Comparison of ENCODE assay signal across 1 cellular context in genomic region chr5:55994998-55995914, GRCh38.
TF ChIP-seq lines count a peak whose summit lies in the region.

No MANE protein-coding gene starts in this region.

TF ChIP-seq in HepG2, 621 proteins besides CTCF, POLR2A, EP300 and RAD21 (continued from another document and continues in another):
- TF ChIP-seq GABPA (IDR thresholded peaks at IDR 0.05; ENCODE audit: low read depth, low read length) (0 out of 2 replicates have a peak, but pooled peaks have one; percentile 23), GABPA (CRISPR knock-in tag; IDR thresholded peaks at IDR 0.05; ENCODE audit: low read depth) (peak; percentile 64; the same call in 1 of the 2 replicates), FOSL2 (CRISPR knock-in tag; IDR thresholded peaks at IDR 0.05) (peak; percentile 36), MEIS2 (CRISPR knock-in tag; IDR thresholded peaks at IDR 0.05) (no peak), MXD4 (CRISPR knock-in tag; IDR thresholded peaks at IDR 0.05) (no peak), GABPB1 (CRISPR knock-in tag; IDR thresholded peaks at IDR 0.05) (peak; percentile 84), TBX2 (CRISPR knock-in tag; IDR thresholded peaks at IDR 0.05; ENCODE audit: borderline replicate concordance) (peak; percentile 83), PHF5A (CRISPR knock-in tag; IDR thresholded peaks at IDR 0.05; ENCODE audit: low read depth, unreplicated experiment) (no peak), ZNF362 (CRISPR knock-in tag; IDR thresholded peaks at IDR 0.05; ENCODE audit: borderline replicate concordance) (peak; percentile 72; the same call in 1 of the 2 replicates), ZNF564 (CRISPR knock-in tag; IDR thresholded peaks at IDR 0.05) (peak; percentile 73; the same call in 1 of the 2 replicates), MED13 (CRISPR knock-in tag; IDR thresholded peaks at IDR 0.05) (peak; percentile 62; the same call in 1 of the 2 replicates), ZBTB42 (CRISPR knock-in tag; IDR thresholded peaks at IDR 0.05) (peak; percentile 64; the same call in 1 of the 2 replicates), JUNB (CRISPR knock-in tag; IDR thresholded peaks at IDR 0.05; ENCODE audit: borderline replicate concordance) (no peak), ERF (CRISPR knock-in tag; IDR thresholded peaks at IDR 0.05) (peak; percentile 71), ELF1 (CRISPR knock-in tag; IDR thresholded peaks at IDR 0.05) (peak; percentile 50; the same call in 1 of the 2 replicates), ZNF883 (CRISPR knock-in tag; IDR thresholded peaks at IDR 0.05; ENCODE audit: not compliant biosample characterization) (peak; percentile 69), ZNF713 (CRISPR knock-in tag; IDR thresholded peaks at IDR 0.05) (0 out of 2 replicates have a peak, but pooled peaks have one; percentile 48), SRY (CRISPR knock-in tag; IDR thresholded peaks at IDR 0.05) (peak; percentile 45; the same call in 1 of the 2 replicates), SOX6 (IDR thresholded peaks at IDR 0.05) (no peak), SOX6 (CRISPR knock-in tag; IDR thresholded peaks at IDR 0.05) (peak; percentile 87), DPF2 (CRISPR knock-in tag; IDR thresholded peaks at IDR 0.05; ENCODE audit: borderline replicate concordance, low read depth) (peak; percentile 20; the same call in 1 of the 2 replicates), TFAP4 (IDR thresholded peaks at IDR 0.05; ENCODE audit: borderline replicate concordance, low read depth) (no peak; the same call in 1 of the 2 replicates), ZNF761 (CRISPR knock-in tag; conservative IDR thresholded peaks at IDR 0.05) (peak; percentile 71; the same call in 1 of the 2 replicates), RAD51 (IDR thresholded peaks at IDR 0.05; ENCODE audit: borderline replicate concordance) (no peak), GATA4 (IDR thresholded peaks at IDR 0.05; ENCODE audit: borderline replicate concordance, low read depth) (peak; percentile 21; the same call in 1 of the 2 replicates), NFE2 (CRISPR knock-in tag; IDR thresholded peaks at IDR 0.05) (no peak), NCOA2 (CRISPR knock-in tag; IDR thresholded peaks at IDR 0.05) (peak; percentile 76), ZHX2 (IDR thresholded peaks at IDR 0.05; ENCODE audit: low read depth) (peak; percentile 30; the same call in 1 of the 2 replicates), ZHX2 (CRISPR knock-in tag; IDR thresholded peaks at IDR 0.05; ENCODE audit: borderline replicate concordance) (no peak), ZSCAN5A (CRISPR knock-in tag; IDR thresholded peaks at IDR 0.05; ENCODE audit: borderline replicate concordance) (no peak; the same call in 1 of the 2 replicates), NR2F2 (IDR thresholded peaks at IDR 0.05; ENCODE audit: borderline replicate concordance, low read depth) (peak; percentile 28; the same call in 1 of the 2 replicates), MATR3 (CRISPR knock-in tag; IDR thresholded peaks at IDR 0.05) (no peak), SMAD3 (CRISPR knock-in tag; IDR thresholded peaks at IDR 0.05) (peak; percentile 27; the same call in 1 of the 2 replicates), HOXA9 (CRISPR knock-in tag; IDR thresholded peaks at IDR 0.05; ENCODE audit: borderline replicate concordance) (no peak), HNRNPLL (IDR thresholded peaks at IDR 0.05; ENCODE audit: low read depth, low read length, poor library complexity, severe bottlenecking) (peak; percentile 98), U2AF1 (optimal IDR thresholded peaks at IDR 0.05; ENCODE audit: low read depth, low read length) (no peak), ZNF263 (CRISPR knock-in tag; IDR thresholded peaks at IDR 0.05) (no peak), PAWR (CRISPR knock-in tag; IDR thresholded peaks at IDR 0.05; ENCODE audit: borderline replicate concordance) (0 out of 2 replicates have a peak, but pooled peaks have one; percentile 64), CREB1 (IDR thresholded peaks at IDR 0.05) (peak; percentile 83), CREB1 (CRISPR knock-in tag; IDR thresholded peaks at IDR 0.05) (peak; percentile 73), WIZ (CRISPR knock-in tag; IDR thresholded peaks at IDR 0.05) (no peak), TSC22D2 (CRISPR knock-in tag; IDR thresholded peaks at IDR 0.05; ENCODE audit: borderline replicate concordance) (peak; percentile 83; the same call in 1 of the 2 replicates), BCL3 (CRISPR knock-in tag; IDR thresholded peaks at IDR 0.05) (peak; percentile 70; the same call in 1 of the 2 replicates)
- TF ChIP-seq, protein P1, sequence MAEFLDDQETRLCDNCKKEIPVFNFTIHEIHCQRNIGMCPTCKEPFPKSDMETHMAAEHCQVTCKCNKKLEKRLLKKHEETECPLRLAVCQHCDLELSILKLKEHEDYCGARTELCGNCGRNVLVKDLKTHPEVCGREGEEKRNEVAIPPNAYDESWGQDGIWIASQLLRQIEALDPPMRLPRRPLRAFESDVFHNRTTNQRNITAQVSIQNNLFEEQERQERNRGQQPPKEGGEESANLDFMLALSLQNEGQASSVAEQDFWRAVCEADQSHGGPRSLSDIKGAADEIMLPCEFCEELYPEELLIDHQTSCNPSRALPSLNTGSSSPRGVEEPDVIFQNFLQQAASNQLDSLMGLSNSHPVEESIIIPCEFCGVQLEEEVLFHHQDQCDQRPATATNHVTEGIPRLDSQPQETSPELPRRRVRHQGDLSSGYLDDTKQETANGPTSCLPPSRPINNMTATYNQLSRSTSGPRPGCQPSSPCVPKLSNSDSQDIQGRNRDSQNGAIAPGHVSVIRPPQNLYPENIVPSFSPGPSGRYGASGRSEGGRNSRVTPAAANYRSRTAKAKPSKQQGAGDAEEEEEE (CRISPR knock-in tag; IDR thresholded peaks at IDR 0.05; ENCODE audit: borderline replicate concordance), result no peak
- TF ChIP-seq, protein P2, sequence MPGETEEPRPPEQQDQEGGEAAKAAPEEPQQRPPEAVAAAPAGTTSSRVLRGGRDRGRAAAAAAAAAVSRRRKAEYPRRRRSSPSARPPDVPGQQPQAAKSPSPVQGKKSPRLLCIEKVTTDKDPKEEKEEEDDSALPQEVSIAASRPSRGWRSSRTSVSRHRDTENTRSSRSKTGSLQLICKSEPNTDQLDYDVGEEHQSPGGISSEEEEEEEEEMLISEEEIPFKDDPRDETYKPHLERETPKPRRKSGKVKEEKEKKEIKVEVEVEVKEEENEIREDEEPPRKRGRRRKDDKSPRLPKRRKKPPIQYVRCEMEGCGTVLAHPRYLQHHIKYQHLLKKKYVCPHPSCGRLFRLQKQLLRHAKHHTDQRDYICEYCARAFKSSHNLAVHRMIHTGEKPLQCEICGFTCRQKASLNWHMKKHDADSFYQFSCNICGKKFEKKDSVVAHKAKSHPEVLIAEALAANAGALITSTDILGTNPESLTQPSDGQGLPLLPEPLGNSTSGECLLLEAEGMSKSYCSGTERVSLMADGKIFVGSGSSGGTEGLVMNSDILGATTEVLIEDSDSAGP (CRISPR knock-in tag; IDR thresholded peaks at IDR 0.05; ENCODE audit: borderline replicate concordance), result peak; percentile 66; the same call in 1 of the 2 replicates
- TF ChIP-seq, protein P3, sequence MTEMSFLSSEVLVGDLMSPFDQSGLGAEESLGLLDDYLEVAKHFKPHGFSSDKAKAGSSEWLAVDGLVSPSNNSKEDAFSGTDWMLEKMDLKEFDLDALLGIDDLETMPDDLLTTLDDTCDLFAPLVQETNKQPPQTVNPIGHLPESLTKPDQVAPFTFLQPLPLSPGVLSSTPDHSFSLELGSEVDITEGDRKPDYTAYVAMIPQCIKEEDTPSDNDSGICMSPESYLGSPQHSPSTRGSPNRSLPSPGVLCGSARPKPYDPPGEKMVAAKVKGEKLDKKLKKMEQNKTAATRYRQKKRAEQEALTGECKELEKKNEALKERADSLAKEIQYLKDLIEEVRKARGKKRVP (CRISPR knock-in tag; IDR thresholded peaks at IDR 0.05), result peak in 1 of 2 experiments; percentile 44; a peak in 2 of 4 replicates
- TF ChIP-seq, protein P4, sequence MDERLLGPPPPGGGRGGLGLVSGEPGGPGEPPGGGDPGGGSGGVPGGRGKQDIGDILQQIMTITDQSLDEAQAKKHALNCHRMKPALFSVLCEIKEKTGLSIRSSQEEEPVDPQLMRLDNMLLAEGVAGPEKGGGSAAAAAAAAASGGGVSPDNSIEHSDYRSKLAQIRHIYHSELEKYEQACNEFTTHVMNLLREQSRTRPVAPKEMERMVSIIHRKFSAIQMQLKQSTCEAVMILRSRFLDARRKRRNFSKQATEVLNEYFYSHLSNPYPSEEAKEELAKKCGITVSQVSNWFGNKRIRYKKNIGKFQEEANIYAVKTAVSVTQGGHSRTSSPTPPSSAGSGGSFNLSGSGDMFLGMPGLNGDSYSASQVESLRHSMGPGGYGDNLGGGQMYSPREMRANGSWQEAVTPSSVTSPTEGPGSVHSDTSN (CRISPR knock-in tag; IDR thresholded peaks at IDR 0.05), result peak; percentile 82
